Comparison of ENCODE assay signal across 9 cellular contexts in the genomic region with DNA sequence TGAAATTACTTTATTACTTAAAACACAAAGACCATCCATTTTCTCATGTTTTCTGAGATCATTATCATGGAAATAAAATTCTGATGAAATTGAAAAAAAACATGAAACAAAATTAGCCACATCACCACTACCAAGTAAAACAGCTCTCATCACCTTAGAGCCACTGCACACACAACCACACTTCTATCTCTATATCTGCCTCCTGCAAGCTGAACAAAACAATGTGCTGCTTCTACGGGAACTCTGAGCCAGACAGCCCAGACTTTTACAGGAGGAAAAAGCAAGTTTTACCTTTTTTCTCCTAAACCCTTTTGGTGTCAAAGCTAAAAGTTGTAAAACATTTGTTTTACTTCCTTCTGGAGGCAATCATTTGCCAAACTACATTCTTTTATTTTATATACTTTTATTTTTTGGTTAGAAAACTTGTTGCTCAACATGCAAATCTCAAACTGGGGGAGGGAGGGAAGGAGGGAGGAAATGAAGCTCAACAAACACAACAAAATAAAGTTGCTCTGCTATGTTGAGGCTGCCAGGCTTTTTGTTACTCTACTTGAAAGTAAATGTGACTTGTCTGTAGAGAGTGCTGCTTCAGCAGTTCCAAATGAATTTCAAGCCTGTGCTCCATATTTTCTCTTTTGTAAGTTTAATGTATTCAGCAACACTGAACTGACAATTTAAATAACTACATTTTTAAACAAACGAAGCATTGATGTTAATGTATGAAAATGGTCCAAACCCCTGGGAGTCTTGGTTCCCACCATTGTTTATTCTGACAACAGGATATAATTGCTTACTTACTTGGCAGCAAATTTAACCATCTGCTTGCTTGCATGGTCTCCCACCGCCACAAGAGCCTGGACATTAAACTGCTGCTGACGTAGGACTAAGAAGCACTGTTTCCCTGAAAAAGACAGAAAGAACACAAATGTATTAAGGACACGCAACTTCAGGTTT. TPM values are rescaled to one million over a fixed set of nuclear protein-coding genes. Genes with fewer than 3 reads are reported as not detected.
DNase-seq lines count a peak whose midpoint lies in the region; ATAC-seq, FAIRE-seq and TF ChIP-seq lines count a peak whose summit lies in the region.
"Had no signal": no experiment of that assay in that cellular context is flagged by ENCODE, and none has a peak within 500 bp of the region (broad histone marks: within the 10 kb centered on the region; RNA-seq: fewer than 3 reads in every experiment).

No MANE protein-coding gene starts in this region.

- no peaks in the 10 kb centered on the region for H3K27me3 ChIP-seq in CD4-positive, alpha-beta memory T cell (ENCODE audit: insufficient read depth, low read length)
- H3K27me3 ChIP-seq in mesendoderm (ENCODE audit: insufficient read depth, low read length, poor library complexity) (no peaks in the 10 kb centered on the region), brain microvascular endothelial cell (replicated peaks) (no peaks in the 10 kb centered on the region)

- peak; percentile 82 for ATAC-seq in activated naive CD8-positive, alpha-beta T cell treated with anti-CD3 and anti-CD28 coated beads, Interleukin-2, amount 10 ng/mL, durations not matched to agents 7 days and 5 days (ENCODE audit: low read depth)
- ATAC-seq in HG03045 (IDR thresholded peaks at IDR 0.05; ENCODE audit: unreplicated experiment) = no peak

- H3K27ac Mint-ChIP-seq in CD4-positive, alpha-beta memory T cell = peak overlapping the region; percentile 76 to 96 (median 89)
- peak overlapping the region; percentile 84 for H3K27ac Mint-ChIP-seq in activated naive CD8-positive, alpha-beta T cell treated with anti-CD3 and anti-CD28 coated beads, Interleukin-2, amount 10 ng/mL, durations not matched to agents 7 days and 5 days

- no peaks in the 10 kb centered on the region for H3K36me3 ChIP-seq in CD4-positive, alpha-beta memory T cell (ENCODE audit: insufficient read depth, low read length)
- H3K36me3 ChIP-seq in mesendoderm (ENCODE audit: control insufficient read depth, insufficient read depth, low read length) (no peaks in the 10 kb centered on the region), brain microvascular endothelial cell (replicated peaks) (no peaks in the 10 kb centered on the region)

- TF ChIP-seq CTCF in LNCaP clone FGC (IDR thresholded peaks at IDR 0.05; ENCODE audit: control insufficient read depth, extremely low read depth, insufficient read depth) (no peak), brain microvascular endothelial cell (IDR thresholded peaks at IDR 0.05; ENCODE audit: low read depth, low read length, missing control alignments) (no peak)

- no peak overlapping the region for H4K8ac ChIP-seq in mesendoderm (ENCODE audit: low read depth, low read length)

- no peak overlapping the region for H2BK5ac ChIP-seq in mesendoderm (ENCODE audit: low read length)

- H3K9ac ChIP-seq in mesendoderm (ENCODE audit: low read length) = no peak overlapping the region

- peak overlapping the region; percentile 60 for H3K27ac ChIP-seq in CD4-positive, alpha-beta memory T cell (ENCODE audit: low read depth, low read length)
- H3K27ac ChIP-seq in mesendoderm (ENCODE audit: low read depth, low read length) = peak overlapping the region; percentile 16
- no peak overlapping the region for H3K27ac ChIP-seq in brain microvascular endothelial cell

- H3K79me2 ChIP-seq in mesendoderm (ENCODE audit: control insufficient read depth, insufficient read depth, low read length) = peaks cover 4% of the 10 kb centered on the region

- H3K4me3 ChIP-seq in CD4-positive, alpha-beta memory T cell (ENCODE audit: low read length in 2 of 2) = peak overlapping the region in 1 of 2 donors; percentile 6
- H3K4me3 ChIP-seq in LNCaP clone FGC (ENCODE audit: low read depth, low read length) = peak overlapping the region; percentile 32; the same call in 1 of the 2 replicates
- H3K4me3 ChIP-seq in mesendoderm (ENCODE audit: low read length) = no peak overlapping the region
- H3K4me3 ChIP-seq in brain microvascular endothelial cell (ENCODE audit: low read depth, low read length) = no peak overlapping the region

- intact Hi-C loops in CD4-positive, alpha-beta memory T cell (cut with micrococcal nuclease) = loop anchor here (1.0 to 5.0 kb wide), 4 partner anchors 12 to 156 kb away; a partner anchor contains a TSS

- no peak overlapping the region for H3K4me2 ChIP-seq in mesendoderm (ENCODE audit: low read length)

- H3K4me1 ChIP-seq in CD4-positive, alpha-beta memory T cell (ENCODE audit: insufficient read depth, low read length) = peaks cover 49% of the 10 kb centered on the region
- H3K4me1 ChIP-seq in mesendoderm (ENCODE audit: control insufficient read depth, low read depth, low read length) = peaks cover 9% of the 10 kb centered on the region

- peak overlapping the region; percentile 9 to 79 (median 53) for H3K4me3 Mint-ChIP-seq in CD4-positive, alpha-beta memory T cell
- peak overlapping the region; percentile 29 for H3K4me3 Mint-ChIP-seq in activated naive CD8-positive, alpha-beta T cell treated with anti-CD3 and anti-CD28 coated beads, Interleukin-2, amount 10 ng/mL, durations not matched to agents 7 days and 5 days

- peaks cover 16 to 27% of the 10 kb centered on the region in 2 donors for H3K36me3 Mint-ChIP-seq in CD4-positive, alpha-beta memory T cell
- peaks cover 54% of the 10 kb centered on the region for H3K36me3 Mint-ChIP-seq in activated naive CD8-positive, alpha-beta T cell treated with anti-CD3 and anti-CD28 coated beads, Interleukin-2, amount 10 ng/mL, durations not matched to agents 7 days and 5 days

- CTCF ChIA-PET in CD4-positive, alpha-beta memory T cell (lab: Charles Lee; ENCODE audit: partially characterized antibody) = interaction anchor here (0.9 to 3.1 kb wide), 4 partner anchors 11 to 42 kb away, joined by 3 to 9 read pairs (median 4); a partner anchor contains a TSS

- H3K18ac ChIP-seq in mesendoderm (ENCODE audit: low read length) = no peak overlapping the region

- H3K9me3 Mint-ChIP-seq in CD4-positive, alpha-beta memory T cell = peaks cover 0 to 1% (median 0%) of the 10 kb centered on the region in 8 donors
- H3K9me3 Mint-ChIP-seq in activated naive CD8-positive, alpha-beta T cell treated with anti-CD3 and anti-CD28 coated beads, Interleukin-2, amount 10 ng/mL, durations not matched to agents 7 days and 5 days = no peaks in the 10 kb centered on the region

- in situ Hi-C loops in brain microvascular endothelial cell (cut with HindIII; ENCODE audit: low pct_ligation_motif_present, low sequenced_read_pairs) = no loop called here

- no peak overlapping the region for H4K5ac ChIP-seq in mesendoderm (ENCODE audit: low read length)

- H2AK5ac ChIP-seq in mesendoderm (ENCODE audit: low read length) = no peak overlapping the region

- H3K9me3 ChIP-seq in CD4-positive, alpha-beta memory T cell (ENCODE audit: control insufficient read depth in 1 of 2, low read length in 2 of 2) = no peaks in the 10 kb centered on the region

- no peak overlapping the region for H2BK15ac ChIP-seq in mesendoderm (replicated peaks; ENCODE audit: low read depth)

- POLR2A ChIA-PET in CD4-positive, alpha-beta memory T cell (lab: Charles Lee; ENCODE audit: partially characterized antibody) = interaction anchor here (0.7 to 2.5 kb wide), 24 partner anchors 10 to 421 kb away, joined by 3 to 16 read pairs (median 4); a partner anchor contains a TSS
- POLR2A ChIA-PET in activated naive CD8-positive, alpha-beta T cell treated with anti-CD3 and anti-CD28 coated beads, Interleukin-2, amount 10 ng/mL, durations not matched to agents 7 days and 5 days (lab: Charles Lee) = interaction anchor here (0.6 to 1.6 kb wide), 4 partner anchors 19 to 96 kb away, joined by 3 to 5 read pairs (median 4); a partner anchor contains a TSS

- H3K23ac ChIP-seq in mesendoderm (ENCODE audit: low read length) = no peak overlapping the region

- peaks cover 44 to 70% (median 55%) of the 10 kb centered on the region in 4 donors for H3K4me1 Mint-ChIP-seq in CD4-positive, alpha-beta memory T cell
- peaks cover 42% of the 10 kb centered on the region for H3K4me1 Mint-ChIP-seq in activated naive CD8-positive, alpha-beta T cell treated with anti-CD3 and anti-CD28 coated beads, Interleukin-2, amount 10 ng/mL, durations not matched to agents 7 days and 5 days

- FAIRE-seq in urothelium cell line (lab: Jason Lieb, UNC) = no peak

- H3K27me3 Mint-ChIP-seq in CD4-positive, alpha-beta memory T cell = no peaks in the 10 kb centered on the region
- no peaks in the 10 kb centered on the region for H3K27me3 Mint-ChIP-seq in activated naive CD8-positive, alpha-beta T cell treated with anti-CD3 and anti-CD28 coated beads, Interleukin-2, amount 10 ng/mL, durations not matched to agents 7 days and 5 days

- no peak overlapping the region for H3K4ac ChIP-seq in mesendoderm (ENCODE audit: low read depth, low read length)

- no peak overlapping the region for H3K56ac ChIP-seq in mesendoderm (ENCODE audit: low read length)

- no CpG with 5 or more reads among the region's 5 CpGs for WGBS in mesendoderm (ENCODE audit: extremely low coverage, insufficient coverage, low lambda C conversion rate)

- H2BK120ac ChIP-seq in mesendoderm (ENCODE audit: low read depth, low read length) = no peak overlapping the region

- H3K79me1 ChIP-seq in mesendoderm (ENCODE audit: low read length) = peaks cover 2% of the 10 kb centered on the region

- DNase-seq in CD4-positive, alpha-beta memory T cell = peak; percentile 38 to 55 (median 43)
- DNase-seq in LNCaP clone FGC (ENCODE audit: low read depth) (no peak), mesendoderm (peak; percentile 37), Kasumi-1 (lab: John Stamatoyannopoulos, UW) (no peak), urothelium cell line (ENCODE audit: low spot score) (no peak), brain microvascular endothelial cell (no peak)
- DNase-seq in activated naive CD8-positive, alpha-beta T cell treated with anti-CD3 and anti-CD28 coated beads, Interleukin-2, amount 10 ng/mL, durations not matched to agents 7 days and 5 days = no peak
- DNase-seq: NCI-H82 had no signal

RNA-seq across cellular contexts. Expression of a gene that starts 24.6 kb away (rescaled TPM):
- total RNA-seq in CD4-positive, alpha-beta memory T cell = 10 to 100 TPM; 84.9 to 90.1 TPM
- polyA plus RNA-seq in CD4-positive, alpha-beta memory T cell = 100 to 1,000 TPM; 109 to 230 TPM
- 100 to 1,000 TPM; 117 to 118 TPM for total RNA-seq in activated naive CD8-positive, alpha-beta T cell treated with anti-CD3 and anti-CD28 coated beads, Interleukin-2, amount 10 ng/mL, durations not matched to agents 7 days and 5 days
- polyA plus RNA-seq in mesendoderm (2013, experiment 1 of 2) = 136 TPM
- polyA plus RNA-seq in mesendoderm (2013, experiment 2 of 2) = 135 TPM

Comparison
In these comparisons a context has a peak if more than half of its experiments do, and no peak if none do; other contexts are left out.
1. DNase-seq: peak in CD4-positive, alpha-beta memory T cell (5 of 5) and mesendoderm (single experiment); none in LNCaP clone FGC (single experiment), activated naive CD8-positive, alpha-beta T cell treated with anti-CD3 and anti-CD28 coated beads, Interleukin-2, amount 10 ng/mL, durations not matched to agents 7 days and 5 days (single experiment), Kasumi-1 (0 of 2), urothelium cell line (single experiment) and brain microvascular endothelial cell (single experiment).